9 cellular contexts compared by ENCODE assay signal in genomic region chr6:135322427-135323201, GRCh38.
A peak's percentile ranks its signal among the peaks of the same experiment; 100 is the strongest.
DNase-seq lines count a peak whose midpoint lies in the region; ATAC-seq, FAIRE-seq and TF ChIP-seq lines count a peak whose summit lies in the region.
"Had no signal": no experiment of that assay in that cellular context is flagged by ENCODE, and none has a peak within 500 bp of the region (broad histone marks: within the 10 kb centered on the region; RNA-seq: fewer than 3 reads in every experiment).

No MANE protein-coding gene starts in this region.

- no peak overlapping the region for H2AFZ ChIP-seq in astrocyte (ENCODE audit: low read depth, low read length)

- no peaks in the 10 kb centered on the region for H3K27me3 Mint-ChIP-seq in astrocyte (ENCODE audit: low read depth, unreplicated experiment)
- no peaks in the 10 kb centered on the region for H3K27me3 Mint-ChIP-seq in chondrocyte (ENCODE audit: low read depth)
- H3K27me3 Mint-ChIP-seq: naive thymus-derived CD8-positive, alpha-beta T cell had no signal

- no peak for FAIRE-seq in astrocyte (lab: Jason Lieb, UNC)

- H3K4me1 Mint-ChIP-seq in astrocyte (ENCODE audit: low read depth, unreplicated experiment) = peaks cover 2% of the 10 kb centered on the region
- no peaks in the 10 kb centered on the region for H3K4me1 Mint-ChIP-seq in chondrocyte (ENCODE audit: low read depth)

- H3K36me3 Mint-ChIP-seq in astrocyte (ENCODE audit: low read depth, unreplicated experiment) (no peaks in the 10 kb centered on the region), chondrocyte (ENCODE audit: low read depth) (peaks cover 5% of the 10 kb centered on the region)

- TF ChIP-seq CTCF in astrocyte (IDR thresholded peaks at IDR 0.05; ENCODE audit: insufficient read depth, low read depth, low read length) (no peak), chondrocyte (IDR thresholded peaks at IDR 0.05) (no peak)

- H3K9ac ChIP-seq in astrocyte (ENCODE audit: low read length) = no peak overlapping the region

- H3K9me3 Mint-ChIP-seq in astrocyte (ENCODE audit: unreplicated experiment) (no peaks in the 10 kb centered on the region), chondrocyte (ENCODE audit: low read depth) (no peaks in the 10 kb centered on the region)
- H3K9me3 Mint-ChIP-seq: naive thymus-derived CD8-positive, alpha-beta T cell had no signal

- H3K4me3 ChIP-seq in astrocyte (ENCODE audit: insufficient read depth, low read depth, low read length) = no peak overlapping the region

- no peaks in the 10 kb centered on the region for H4K20me1 ChIP-seq in astrocyte (ENCODE audit: insufficient read depth, low read length)

- H3K9me3 ChIP-seq in astrocyte (ENCODE audit: insufficient read depth, low read depth, low read length) = no peaks in the 10 kb centered on the region

- H3K27me3 ChIP-seq in astrocyte (ENCODE audit: insufficient read depth, low read length) = no peaks in the 10 kb centered on the region

- DNase-seq in astrocyte (ENCODE audit: low read depth) (no peak), chondrocyte (ENCODE audit: low spot score) (no peak), GM19238 (ENCODE audit: insufficient read length, low spot score) (no peak), SKM-1 (lab: John Stamatoyannopoulos, UW; ENCODE audit: unreplicated experiment) (no peak)
- no peak for DNase-seq in stimulated activated CD4-positive, alpha-beta T cell treated with anti-CD3 and anti-CD28 coated beads, Interleukin-2, amount 100 ng/mL, for 48 hours

- no peaks in the 10 kb centered on the region for H3K79me2 ChIP-seq in astrocyte (ENCODE audit: insufficient read depth, low read length)

- H3K27ac ChIP-seq in astrocyte (ENCODE audit: low read depth, low read length) = no peak overlapping the region

- H3K4me2 ChIP-seq in astrocyte (ENCODE audit: low read length) = peak overlapping the region; percentile 3

- H3K4me3 Mint-ChIP-seq in astrocyte (ENCODE audit: unreplicated experiment) = no peak overlapping the region
- H3K4me3 Mint-ChIP-seq in chondrocyte (ENCODE audit: unreplicated experiment) = no peak overlapping the region

- no peaks in the 10 kb centered on the region for H3K4me1 ChIP-seq in astrocyte (ENCODE audit: insufficient read depth, low read length)

- peaks cover 3% of the 10 kb centered on the region for H3K36me3 ChIP-seq in astrocyte (ENCODE audit: insufficient read depth, low read length)

- ATAC-seq in GM18498 (IDR thresholded peaks at IDR 0.05; ENCODE audit: unreplicated experiment) (peak; percentile 83), GM21381 (IDR thresholded peaks at IDR 0.05; ENCODE audit: unreplicated experiment) (peak; percentile 72), HG03280 (IDR thresholded peaks at IDR 0.05; ENCODE audit: unreplicated experiment) (peak; percentile 73)

- H3K27ac Mint-ChIP-seq in astrocyte (ENCODE audit: unreplicated experiment) (no peak overlapping the region), chondrocyte (ENCODE audit: unreplicated experiment) (no peak overlapping the region)
